ENCODE assay signal across 10 cellular contexts in the genomic region with DNA sequence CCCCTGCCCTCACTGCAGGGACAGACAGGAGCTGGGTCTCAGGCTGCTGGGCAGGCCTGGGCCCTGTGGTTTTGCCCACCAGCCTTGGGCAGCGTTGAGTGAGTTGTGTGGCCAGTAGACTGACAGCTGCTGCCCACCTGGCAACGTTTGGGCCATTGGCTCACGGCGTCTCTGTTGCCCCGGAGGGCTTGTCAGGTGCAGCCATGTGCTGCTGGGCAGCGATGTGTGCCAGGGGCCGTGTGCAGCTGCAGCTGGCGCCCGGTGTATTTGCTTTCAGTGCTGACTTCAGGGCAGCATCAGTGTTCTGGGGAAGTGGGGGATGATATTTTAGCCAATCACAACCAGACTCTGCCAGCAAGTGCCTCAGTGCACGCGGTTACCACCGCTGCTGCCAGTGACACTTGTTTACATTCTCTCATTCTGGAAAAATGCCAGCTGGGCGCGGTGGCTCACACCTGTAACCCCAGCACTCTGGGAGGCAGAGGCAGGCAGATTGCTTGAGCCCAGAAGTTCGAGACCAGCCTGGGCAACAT. TPM values are rescaled to one million over a fixed set of nuclear protein-coding genes. Genes with fewer than 3 reads are reported as not detected.
DNase-seq lines count a peak whose midpoint lies in the region; ATAC-seq and TF ChIP-seq lines count a peak whose summit lies in the region.
"Had no signal": no experiment of that assay in that cellular context is flagged by ENCODE, and none has a peak within 500 bp of the region (broad histone marks: within the 10 kb centered on the region; RNA-seq: fewer than 3 reads in every experiment).

No MANE protein-coding gene starts in this region.

- H3K36me3 Mint-ChIP-seq in T-helper 2 cell treated with Interferon-gamma antibody and Interleukin-4, amounts not matched to agents 5 μg/mL and 100 μg/mL, for 36 hours (ENCODE audit: low read depth) = peaks cover 5% of the 10 kb centered on the region
- H3K36me3 Mint-ChIP-seq in activated T-cell treated with anti-CD3 and anti-CD28 coated beads, Interleukin-2, amount 50 U/mL, for 4 hours (ENCODE audit: insufficient read depth) = peaks cover 4% of the 10 kb centered on the region

- H3K4me1 Mint-ChIP-seq in T-helper 2 cell treated with Interferon-gamma antibody and Interleukin-4, amounts not matched to agents 5 μg/mL and 100 μg/mL, for 36 hours (ENCODE audit: low read depth) = peaks cover 4% of the 10 kb centered on the region
- H3K4me1 Mint-ChIP-seq in activated T-cell treated with anti-CD3 and anti-CD28 coated beads, Interleukin-2, amount 50 U/mL, for 4 hours (ENCODE audit: low read depth) = peaks cover 42% of the 10 kb centered on the region

- no peaks in the 10 kb centered on the region for H3K27me3 ChIP-seq in vagina

- no peaks in the 10 kb centered on the region for H3K27me3 Mint-ChIP-seq in T-helper 2 cell treated with Interferon-gamma antibody and Interleukin-4, amounts not matched to agents 5 μg/mL and 100 μg/mL, for 36 hours (ENCODE audit: low read depth)
- H3K27me3 Mint-ChIP-seq in activated T-cell treated with anti-CD3 and anti-CD28 coated beads, Interleukin-2, amount 50 U/mL, for 4 hours (ENCODE audit: low read depth) = no peaks in the 10 kb centered on the region

- H3K27ac ChIP-seq in vagina = no peak overlapping the region

- H3K27ac Mint-ChIP-seq in T-helper 2 cell treated with Interferon-gamma antibody and Interleukin-4, amounts not matched to agents 5 μg/mL and 100 μg/mL, for 36 hours = no peak overlapping the region

- H3K4me3 Mint-ChIP-seq in T-helper 2 cell treated with Interferon-gamma antibody and Interleukin-4, amounts not matched to agents 5 μg/mL and 100 μg/mL, for 36 hours = no peak overlapping the region
- H3K4me3 Mint-ChIP-seq in activated T-cell treated with anti-CD3 and anti-CD28 coated beads, Interleukin-2, amount 50 U/mL, for 4 hours = no peak overlapping the region

- TF ChIP-seq POLR2A in vagina (IDR thresholded peaks at IDR 0.05) = no peak

- no peaks in the 10 kb centered on the region for H3K9me3 Mint-ChIP-seq in T-helper 2 cell treated with Interferon-gamma antibody and Interleukin-4, amounts not matched to agents 5 μg/mL and 100 μg/mL, for 36 hours
- H3K9me3 Mint-ChIP-seq in activated T-cell treated with anti-CD3 and anti-CD28 coated beads, Interleukin-2, amount 50 U/mL, for 4 hours = no peaks in the 10 kb centered on the region

- ATAC-seq in activated T-cell treated with anti-CD3 and anti-CD28 coated beads, Interleukin-2, amount 50 U/mL, for 4 hours = peak; percentile 48 to 59
- ATAC-seq in HG02759 (IDR thresholded peaks at IDR 0.05; ENCODE audit: unreplicated experiment) = no peak

- no peak overlapping the region for H3K4me3 ChIP-seq in vagina

- H3K9me3 ChIP-seq in vagina = no peaks in the 10 kb centered on the region

- H3K4me1 ChIP-seq in vagina = peaks cover 81% of the 10 kb centered on the region

- DNase-seq in T-helper 2 cell = peak in 3 of 5 experiments; percentile 25 to 87 (median 62)
- no peak for DNase-seq in T-helper 2 cell treated with Interferon-gamma antibody and Interleukin-4, amounts not matched to agents 5 μg/mL and 100 μg/mL, for 36 hours (ENCODE audit: low spot score)
- DNase-seq in NCI-H1694 (lab: John Stamatoyannopoulos, UW) = peak; percentile 31
- no peak for DNase-seq in activated T-cell treated with anti-CD3 and anti-CD28 coated beads, Interleukin-2, amount 50 U/mL, for 4 hours
- DNase-seq in renal cortical epithelial cell (ENCODE audit: low read depth) = peak; percentile 36
- DNase-seq in vagina (ENCODE audit: extremely low spot score in 2 of 2) = no peak
- DNase-seq in NOMO-1 treated with dmso at 0.1 percent for 144 hours (lab: John Stamatoyannopoulos, UW; ENCODE audit: unreplicated experiment) = no peak
- DNase-seq: ACHN had no signal

- TF ChIP-seq CTCF in vagina (IDR thresholded peaks at IDR 0.05) = no peak

- intact Hi-C loops in vagina (cut with DNase I) = no loop called here

- H3K36me3 ChIP-seq in vagina = peaks cover 0 to 4% of the 10 kb centered on the region in 2 donors

RNA-seq across cellular contexts. Expression of gene FZR1, which starts 10.6 kb away (rescaled TPM):
- total RNA-seq in activated T-cell treated with anti-CD3 and anti-CD28 coated beads, Interleukin-2, amount 50 U/mL, for 4 hours = 10 to 100 TPM; 30.4 to 38.1 (median 33.2) TPM
- total RNA-seq in renal cortical epithelial cell (45.1 and 60.3 TPM in 2 replicates), vagina (29.2 TPM)

RNA-seq across cellular contexts. Expression of gene DOHH, which starts 16.3 kb away (rescaled TPM):
- total RNA-seq in activated T-cell treated with anti-CD3 and anti-CD28 coated beads, Interleukin-2, amount 50 U/mL, for 4 hours = 10 to 100 TPM; 39.2 to 49.9 (median 42.9) TPM
- 13.5 and 21.6 TPM in 2 replicates for total RNA-seq in renal cortical epithelial cell
- 15.0 TPM for total RNA-seq in vagina

RNA-seq across cellular contexts. Expression of gene TEKTIP1, which starts 22.2 kb away (rescaled TPM):
- total RNA-seq in activated T-cell treated with anti-CD3 and anti-CD28 coated beads, Interleukin-2, amount 50 U/mL, for 4 hours = 1 to 10 TPM in 2 of 3 donors, not detected in 1; 1.0 to 1.1 TPM
- total RNA-seq in renal cortical epithelial cell = not detected in 2 replicates
- total RNA-seq in vagina = not detected

RNA-seq across cellular contexts. Expression of gene SMIM44, which starts 33.5 kb away (rescaled TPM):
- not detected for total RNA-seq in activated T-cell treated with anti-CD3 and anti-CD28 coated beads, Interleukin-2, amount 50 U/mL, for 4 hours
- total RNA-seq in renal cortical epithelial cell = 2.1 TPM in 1 of 2 replicates, not detected in the other
- not detected for total RNA-seq in vagina
- total RNA-seq: cardiac septum had no signal

RNA-seq across cellular contexts. Expression of gene SMIM24, which starts 36.4 kb away (rescaled TPM):
- not detected for total RNA-seq in activated T-cell treated with anti-CD3 and anti-CD28 coated beads, Interleukin-2, amount 50 U/mL, for 4 hours
- 0.35 and 0.50 TPM in 2 replicates for total RNA-seq in renal cortical epithelial cell
- not detected for total RNA-seq in vagina
- total RNA-seq: cardiac septum had no signal

Comparison
In these comparisons a context has a peak if more than half of its experiments do, and no peak if none do; other contexts are left out.
1. DNase-seq: peak in T-helper 2 cell (3 of 5), NCI-H1694 (single experiment) and renal cortical epithelial cell (single experiment); none in T-helper 2 cell treated with Interferon-gamma antibody and Interleukin-4, amounts not matched to agents 5 μg/mL and 100 μg/mL, for 36 hours (single experiment), activated T-cell treated with anti-CD3 and anti-CD28 coated beads, Interleukin-2, amount 50 U/mL, for 4 hours (single experiment), vagina (0 of 2) and NOMO-1 treated with dmso at 0.1 percent for 144 hours (single experiment).